19 cellular contexts compared by ENCODE assay signal in the genomic region with DNA sequence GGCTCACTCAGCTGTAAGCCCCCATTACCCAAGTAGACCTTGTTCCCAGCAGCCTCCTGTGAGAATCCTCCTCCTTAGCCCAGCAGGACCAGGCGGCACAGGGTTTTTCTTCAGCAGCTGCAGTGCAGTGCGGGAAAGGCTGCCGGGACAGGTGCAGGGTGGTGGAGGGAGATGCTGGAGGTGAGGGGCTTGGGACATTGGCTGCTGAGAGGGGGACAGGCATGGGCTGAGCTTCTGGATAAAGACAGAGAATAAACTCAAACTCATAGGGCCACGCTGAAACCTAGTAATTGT.
A peak's percentile ranks its signal among the peaks of the same experiment; 100 is the strongest.
DNase-seq lines count a peak whose midpoint lies in the region; ATAC-seq and TF ChIP-seq lines count a peak whose summit lies in the region.
"Had no signal": no experiment of that assay in that cellular context is flagged by ENCODE, and none has a peak within 500 bp of the region (broad histone marks: within the 10 kb centered on the region; RNA-seq: fewer than 3 reads in every experiment).

No MANE protein-coding gene starts in this region.

- no peak overlapping the region for H3K27ac ChIP-seq in HEK293 (ENCODE audit: extremely low read depth, low read depth, low read length)
- no peak overlapping the region for H3K27ac ChIP-seq in GM23248
- H3K27ac ChIP-seq: BLaER1 had no signal

- no peaks in the 10 kb centered on the region for H3K9me2 ChIP-seq in GM23248 (ENCODE audit: insufficient read depth)

- in situ Hi-C loops in GM23248 (cut with MboI) = no loop called here

- H3K9ac ChIP-seq in GM23248 = no peak overlapping the region
- H3K9ac ChIP-seq: BLaER1 had no signal

- no peaks in the 10 kb centered on the region for H3K27me3 ChIP-seq in GM23248 (replicated peaks; ENCODE audit: insufficient read depth)
- H3K27me3 ChIP-seq: BLaER1 had no signal

- H3K4me1 ChIP-seq in HEK293 (ENCODE audit: control insufficient read depth, insufficient read depth, low read length) (no peaks in the 10 kb centered on the region), GM23248 (ENCODE audit: insufficient read depth) (no peaks in the 10 kb centered on the region)
- H3K4me1 ChIP-seq: BLaER1, HAP-1 had no signal

- H3K4me3 Mint-ChIP-seq in activated CD8-positive, alpha-beta memory T cell treated with anti-CD3 and anti-CD28 coated beads, Interleukin-2, amount 10 ng/mL, durations not matched to agents 7 days and 5 days = no peak overlapping the region
- H3K4me3 Mint-ChIP-seq in neural crest cell = no peak overlapping the region
- H3K4me3 Mint-ChIP-seq in T-helper 17 cell = no peak overlapping the region
- H3K4me3 Mint-ChIP-seq: IgD-negative memory B cell had no signal

- H3K9me3 Mint-ChIP-seq in activated CD8-positive, alpha-beta memory T cell treated with anti-CD3 and anti-CD28 coated beads, Interleukin-2, amount 10 ng/mL, durations not matched to agents 7 days and 5 days (ENCODE audit: low read depth) = no peaks in the 10 kb centered on the region
- H3K9me3 Mint-ChIP-seq in neural crest cell = no peaks in the 10 kb centered on the region
- H3K9me3 Mint-ChIP-seq: IgD-negative memory B cell had no signal

- H3K27me3 Mint-ChIP-seq in activated CD8-positive, alpha-beta memory T cell treated with anti-CD3 and anti-CD28 coated beads, Interleukin-2, amount 10 ng/mL, durations not matched to agents 7 days and 5 days = no peaks in the 10 kb centered on the region
- no peaks in the 10 kb centered on the region for H3K27me3 Mint-ChIP-seq in neural crest cell (ENCODE audit: low read depth)
- H3K27me3 Mint-ChIP-seq in T-helper 17 cell = peaks cover 38% of the 10 kb centered on the region

- POLR2A ChIA-PET in HEK293 (lab: Yijun Ruan, JAX) = no interaction called here

- H3F3A ChIP-seq in GM23248 (ENCODE audit: insufficient read depth) = no peaks in the 10 kb centered on the region

- no peak overlapping the region for H2AFZ ChIP-seq in GM23248

- 66 to 68% methylated on average over 4 of the region's 4 CpGs for WGBS in GM23248 (ENCODE audit: low coverage in 1 of 2, low lambda C conversion rate in 2 of 2, missing lambda C conversion rate in 2 of 2), 2 experiments

- H3K36me3 ChIP-seq in HEK293 (ENCODE audit: control insufficient read depth in 2 of 2, insufficient read depth in 1 of 2, low read length in 2 of 2) = no peaks in the 10 kb centered on the region
- no peaks in the 10 kb centered on the region for H3K36me3 ChIP-seq in GM23248 (ENCODE audit: low read depth)
- H3K36me3 ChIP-seq: BLaER1, HAP-1 had no signal

- CTCF ChIA-PET in activated CD8-positive, alpha-beta memory T cell treated with anti-CD3 and anti-CD28 coated beads, Interleukin-2, amount 10 ng/mL, durations not matched to agents 7 days and 5 days (lab: Charles Lee) = no interaction called here
- CTCF ChIA-PET in HEK293 (lab: Yijun Ruan, JAX) = interaction anchor here (0.7 to 1.0 kb wide), 2 partner anchors 9 to 14 kb away, joined by 3 to 5 read pairs; no protein-coding TSS in a partner anchor

- H3K36me3 Mint-ChIP-seq in activated CD8-positive, alpha-beta memory T cell treated with anti-CD3 and anti-CD28 coated beads, Interleukin-2, amount 10 ng/mL, durations not matched to agents 7 days and 5 days = no peaks in the 10 kb centered on the region
- no peaks in the 10 kb centered on the region for H3K36me3 Mint-ChIP-seq in neural crest cell (ENCODE audit: low read depth)
- H3K36me3 Mint-ChIP-seq in T-helper 17 cell (ENCODE audit: low read depth) = no peaks in the 10 kb centered on the region

- H3K9me3 ChIP-seq in HEK293 (ENCODE audit: control insufficient read depth, insufficient read depth, low read depth, low read length) (no peaks in the 10 kb centered on the region), T-helper 17 cell (ENCODE audit: control insufficient read depth, low read length, poor library complexity, severe bottlenecking) (no peaks in the 10 kb centered on the region), GM23248 (ENCODE audit: low read depth) (no peaks in the 10 kb centered on the region)
- H3K9me3 ChIP-seq: BLaER1, HAP-1 had no signal

- ATAC-seq in activated CD8-positive, alpha-beta memory T cell treated with anti-CD3 and anti-CD28 coated beads, Interleukin-2, amount 10 ng/mL, durations not matched to agents 7 days and 5 days = no peak
- ATAC-seq in GM18868 (IDR thresholded peaks at IDR 0.05; ENCODE audit: unreplicated experiment) (no peak), T-helper 17 cell (no peak)

- H4K20me1 ChIP-seq in GM23248 (ENCODE audit: insufficient read depth) = no peaks in the 10 kb centered on the region
- H4K20me1 ChIP-seq: BLaER1 had no signal

- no peaks in the 10 kb centered on the region for H3K4me1 Mint-ChIP-seq in activated CD8-positive, alpha-beta memory T cell treated with anti-CD3 and anti-CD28 coated beads, Interleukin-2, amount 10 ng/mL, durations not matched to agents 7 days and 5 days
- H3K4me1 Mint-ChIP-seq in neural crest cell = no peaks in the 10 kb centered on the region
- peaks cover 8% of the 10 kb centered on the region for H3K4me1 Mint-ChIP-seq in T-helper 17 cell

- no peak overlapping the region for H3K4me2 ChIP-seq in GM23248 (ENCODE audit: unreplicated experiment)
- H3K4me2 ChIP-seq: BLaER1 had no signal

- DNase-seq in activated CD8-positive, alpha-beta memory T cell treated with anti-CD3 and anti-CD28 coated beads for 24 hours = peak; percentile 35
- no peak for DNase-seq in activated CD8-positive, alpha-beta memory T cell treated with anti-CD3 and anti-CD28 coated beads, Interleukin-2, amount 10 ng/mL, durations not matched to agents 7 days and 5 days
- DNase-seq in neural crest cell (ENCODE audit: low read depth, low spot score) = no peak
- DNase-seq in ureter (ENCODE audit: low spot score) = peak; percentile 20
- DNase-seq in T-helper 17 cell = no peak
- DNase-seq in GM23248 = no peak
- DNase-seq: DMS 273 treated with DMSO at 0.1 percent for 48 hours, GF-D8, Kasumi-1, MM.1S, NCI-H1092 treated with DMSO at 0.1 percent for 48 hours, NCI-H1694, NCI-H2227 treated with DMSO at 0.1 percent for 48 hours, NCI-H524 treated with DMSO at 0.1 percent for 48 hours had no signal

- no peak overlapping the region for H3K27ac Mint-ChIP-seq in activated CD8-positive, alpha-beta memory T cell treated with anti-CD3 and anti-CD28 coated beads, Interleukin-2, amount 10 ng/mL, durations not matched to agents 7 days and 5 days
- H3K27ac Mint-ChIP-seq in neural crest cell (ENCODE audit: unreplicated experiment) (peak overlapping the region; percentile 27), T-helper 17 cell (no peak overlapping the region)
- H3K27ac Mint-ChIP-seq: IgD-negative memory B cell had no signal

- TF ChIP-seq CTCF in HEK293 (tag by site-specific recombination; IDR thresholded peaks at IDR 0.05) (no peak), neural crest cell (conservative IDR thresholded peaks at IDR 0.05) (no peak)

- H3K79me2 ChIP-seq in GM23248 (ENCODE audit: insufficient read depth) = no peaks in the 10 kb centered on the region

- H3K4me3 ChIP-seq in HEK293 (ENCODE audit: low read depth, low read length) (no peak overlapping the region), GM23248 (no peak overlapping the region)
- H3K4me3 ChIP-seq: BLaER1, HAP-1 had no signal

TF ChIP-seq in HEK293, 187 proteins besides CTCF, POLR2A, EP300 and RAD21:
- TF ChIP-seq, protein P1, sequence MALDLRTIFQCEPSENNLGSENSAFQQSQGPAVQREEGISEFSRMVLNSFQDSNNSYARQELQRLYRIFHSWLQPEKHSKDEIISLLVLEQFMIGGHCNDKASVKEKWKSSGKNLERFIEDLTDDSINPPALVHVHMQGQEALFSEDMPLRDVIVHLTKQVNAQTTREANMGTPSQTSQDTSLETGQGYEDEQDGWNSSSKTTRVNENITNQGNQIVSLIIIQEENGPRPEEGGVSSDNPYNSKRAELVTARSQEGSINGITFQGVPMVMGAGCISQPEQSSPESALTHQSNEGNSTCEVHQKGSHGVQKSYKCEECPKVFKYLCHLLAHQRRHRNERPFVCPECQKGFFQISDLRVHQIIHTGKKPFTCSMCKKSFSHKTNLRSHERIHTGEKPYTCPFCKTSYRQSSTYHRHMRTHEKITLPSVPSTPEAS (tag by site-specific recombination; IDR thresholded peaks at IDR 0.05) = peak; percentile 18; the same call in 1 of the 2 replicates
- no peak for TF ChIP-seq ZFP69B (tag by site-specific recombination; IDR thresholded peaks at IDR 0.05)

Comparison
In these comparisons a context has a peak if more than half of its experiments do, and no peak if none do; other contexts are left out.
1. DNase-seq: peak in activated CD8-positive, alpha-beta memory T cell treated with anti-CD3 and anti-CD28 coated beads for 24 hours (single experiment) and ureter (single experiment); none in activated CD8-positive, alpha-beta memory T cell treated with anti-CD3 and anti-CD28 coated beads, Interleukin-2, amount 10 ng/mL, durations not matched to agents 7 days and 5 days (single experiment), neural crest cell (single experiment), T-helper 17 cell (0 of 3) and GM23248 (single experiment).